17 cellular contexts compared by ENCODE assay signal in the genomic region with DNA sequence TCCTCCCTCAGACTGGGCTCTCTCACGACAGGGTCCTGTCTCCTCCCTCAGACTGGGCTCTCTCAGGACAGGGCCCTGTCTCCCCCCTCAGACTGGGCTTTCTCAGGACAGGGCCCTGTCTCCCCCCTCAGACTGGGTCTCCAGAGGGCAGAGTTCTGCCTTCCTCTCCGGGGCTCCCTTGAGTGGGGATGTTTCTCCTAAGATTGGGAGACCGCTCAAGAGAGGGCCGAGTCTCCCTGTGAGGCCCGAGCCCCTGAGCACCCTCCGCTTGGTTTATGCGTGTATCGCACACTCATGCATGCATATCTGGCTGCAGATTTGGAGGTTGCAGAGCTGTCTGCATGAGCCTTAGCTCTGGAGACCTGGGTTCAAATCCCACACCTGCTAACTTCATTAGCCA. TPM values are rescaled to one million over a fixed set of nuclear protein-coding genes. Genes with fewer than 3 reads are reported as not detected.
"Had no signal": no experiment of that assay in that cellular context is flagged by ENCODE, and none has a peak within 500 bp of the region (broad histone marks: within the 10 kb centered on the region; RNA-seq: fewer than 3 reads in every experiment).

No MANE protein-coding gene starts in this region.

- H2AFZ ChIP-seq: hepatocyte had no signal

- H3K36me3 Mint-ChIP-seq: naive thymus-derived CD4-positive, alpha-beta T cell had no signal

- H3K4me1 Mint-ChIP-seq: naive thymus-derived CD4-positive, alpha-beta T cell had no signal

- H3K79me2 ChIP-seq: hepatocyte had no signal

- H3K27me3 Mint-ChIP-seq: naive thymus-derived CD4-positive, alpha-beta T cell had no signal

- H3K4me3 Mint-ChIP-seq: naive thymus-derived CD4-positive, alpha-beta T cell; nephron progenitor cell had no signal

- FAIRE-seq: colon, urothelium cell line had no signal

- ATAC-seq: naive thymus-derived CD4-positive, alpha-beta T cell; sciatic nerve had no signal

- H3K9me3 Mint-ChIP-seq: naive thymus-derived CD4-positive, alpha-beta T cell; nephron progenitor cell had no signal

- H3K27me3 ChIP-seq: hepatocyte had no signal

- H3K27ac ChIP-seq: hepatocyte, skin epidermis had no signal

- H3K4me2 ChIP-seq: hepatocyte had no signal

- H3K27ac Mint-ChIP-seq: naive thymus-derived CD4-positive, alpha-beta T cell; nephron progenitor cell had no signal

- H3K4me3 ChIP-seq: hepatocyte, skin epidermis had no signal

- DNase-seq: effector CD8-positive, alpha-beta T cell; foreskin melanocyte; mammary epithelial cell; naive thymus-derived CD4-positive, alpha-beta T cell; nephron progenitor cell; stimulated activated CD4-positive, alpha-beta T cell treated with anti-CD3 and anti-CD28 coated beads, Interleukin-2, amount 100 ng/mL, for 24 hours; stimulated activated CD4-positive, alpha-beta T cell treated with anti-CD3 and anti-CD28 coated beads, Interleukin-4, amount 100 ng/mL, for 4 hours; stimulated activated naive CD4-positive, alpha-beta T cell; trophoblast cell had no signal

RNA-seq across cellular contexts. Expression of gene CSF3R, which starts 39.3 kb away (rescaled TPM):
- total RNA-seq: dermis microvascular lymphatic vessel endothelial cell, kidney epithelial cell, mammary epithelial cell, pulmonary artery endothelial cell had no signal
- polyA plus RNA-seq: mammary epithelial cell had no signal
